Comparison of ENCODE assay signal across 22 cellular contexts in the genomic region with DNA sequence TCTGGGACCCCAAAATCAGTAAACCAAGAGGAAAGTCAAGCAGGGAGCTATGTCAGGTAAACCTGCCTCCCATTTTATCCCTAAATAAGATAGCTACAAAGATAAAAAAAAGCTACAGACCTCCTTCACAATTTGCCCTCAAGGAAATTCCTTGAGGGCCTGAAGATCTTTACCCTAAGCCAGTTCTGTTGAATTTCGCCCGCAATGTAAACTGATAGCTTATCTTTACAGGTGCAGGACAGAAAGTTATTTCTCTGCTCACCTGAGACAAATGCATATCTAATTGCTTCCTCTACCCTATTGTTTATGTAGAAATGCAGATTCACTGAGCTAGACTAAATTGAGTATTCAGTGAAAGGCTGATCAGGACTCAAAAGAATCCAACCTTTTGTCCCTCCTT.
"Had no signal": no experiment of that assay in that cellular context is flagged by ENCODE, and none has a peak within 500 bp of the region (broad histone marks: within the 10 kb centered on the region; RNA-seq: fewer than 3 reads in every experiment).

No MANE protein-coding gene starts in this region.

- DNase-seq: activated CD4-positive, alpha-beta memory T cell treated with anti-CD3 and anti-CD28 coated beads, Interleukin-2, amount 10 ng/mL, durations not matched to agents 7 days and 5 days; activated CD4-positive, alpha-beta T cell treated with anti-CD3 and anti-CD28 coated beads for 1 hour; activated CD4-positive, alpha-beta T cell treated with anti-CD3 and anti-CD28 coated beads for 4 hours; activated CD4-positive, alpha-beta T cell treated with anti-CD3 and anti-CD28 coated beads, Interleukin-2, amount 10 ng/mL, durations not matched to agents 7 days and 5 days; activated CD4-positive, alpha-beta T cell treated with anti-CD3 and anti-CD28 coated beads, Interleukin-2, amount 50 U/mL, for 4 hours; activated CD8-positive, alpha-beta memory T cell treated with anti-CD3 and anti-CD28 coated beads, Interleukin-2, amount 50 U/mL, for 48 hours; activated gamma-delta T cell; activated naive CD4-positive, alpha-beta T cell treated with anti-CD3 and anti-CD28 coated beads, Interleukin-2, amount 50 U/mL, for 16 hours; activated naive CD4-positive, alpha-beta T cell treated with Interleukin-2 at 50 U/mL for 16 hours; activated T-cell treated with anti-CD3 and anti-CD28 coated beads for 4 hours; activated T-cell treated with anti-CD3 and anti-CD28 coated beads, Interleukin-2, amount 50 U/mL, for 24 hours; activated T-cell treated with anti-CD3 and anti-CD28 coated beads, Interleukin-2, amount 50 U/mL, for 72 hours; amniotic stem cell; anterior cingulate cortex; brain microvascular endothelial cell; effector CD8-positive, alpha-beta T cell; esophagus squamous epithelium; head of caudate nucleus; T-helper 2 cell had no signal

- H3K9me3 ChIP-seq: esophagus squamous epithelium had no signal

- H3K4me1 Mint-ChIP-seq: activated CD4-positive, alpha-beta memory T cell treated with anti-CD3 and anti-CD28 coated beads, Interleukin-2, amount 10 ng/mL, durations not matched to agents 7 days and 5 days; activated CD4-positive, alpha-beta T cell treated with anti-CD3 and anti-CD28 coated beads, Interleukin-2, amount 10 ng/mL, durations not matched to agents 7 days and 5 days; central memory CD8-positive, alpha-beta T cell had no signal

- H3K27ac Mint-ChIP-seq: activated CD4-positive, alpha-beta memory T cell treated with anti-CD3 and anti-CD28 coated beads, Interleukin-2, amount 10 ng/mL, durations not matched to agents 7 days and 5 days; activated CD4-positive, alpha-beta T cell treated with anti-CD3 and anti-CD28 coated beads, Interleukin-2, amount 10 ng/mL, durations not matched to agents 7 days and 5 days; activated naive CD8-positive, alpha-beta T cell; activated T-cell treated with anti-CD3 and anti-CD28 coated beads, Interleukin-2, amount 50 U/mL, for 24 hours; activated T-cell treated with anti-CD3 and anti-CD28 coated beads, Interleukin-2, amount 50 U/mL, for 72 hours had no signal

- H3K27me3 Mint-ChIP-seq: activated CD4-positive, alpha-beta memory T cell treated with anti-CD3 and anti-CD28 coated beads, Interleukin-2, amount 10 ng/mL, durations not matched to agents 7 days and 5 days; activated CD4-positive, alpha-beta T cell treated with anti-CD3 and anti-CD28 coated beads, Interleukin-2, amount 10 ng/mL, durations not matched to agents 7 days and 5 days; activated naive CD8-positive, alpha-beta T cell; activated T-cell treated with anti-CD3 and anti-CD28 coated beads, Interleukin-2, amount 50 U/mL, for 24 hours; central memory CD8-positive, alpha-beta T cell had no signal

- H3K36me3 ChIP-seq: brain microvascular endothelial cell, esophagus squamous epithelium had no signal

- H3K9me3 Mint-ChIP-seq: activated T-cell treated with anti-CD3 and anti-CD28 coated beads, Interleukin-2, amount 50 U/mL, for 24 hours had no signal

- H3K4me3 Mint-ChIP-seq: activated CD4-positive, alpha-beta memory T cell treated with anti-CD3 and anti-CD28 coated beads, Interleukin-2, amount 10 ng/mL, durations not matched to agents 7 days and 5 days; activated CD4-positive, alpha-beta T cell treated with anti-CD3 and anti-CD28 coated beads, Interleukin-2, amount 10 ng/mL, durations not matched to agents 7 days and 5 days; activated naive CD8-positive, alpha-beta T cell; activated T-cell treated with anti-CD3 and anti-CD28 coated beads, Interleukin-2, amount 50 U/mL, for 24 hours; activated T-cell treated with anti-CD3 and anti-CD28 coated beads, Interleukin-2, amount 50 U/mL, for 72 hours; central memory CD8-positive, alpha-beta T cell had no signal

- H3K4me3 ChIP-seq: esophagus squamous epithelium had no signal

- H3K4me1 ChIP-seq: esophagus squamous epithelium had no signal

- H3K27ac ChIP-seq: brain microvascular endothelial cell, epithelial cell of prostate, esophagus squamous epithelium had no signal

- H3K27me3 ChIP-seq: brain microvascular endothelial cell, esophagus squamous epithelium had no signal

- ATAC-seq: activated T-cell treated with anti-CD3 and anti-CD28 coated beads, Interleukin-2, amount 50 U/mL, for 72 hours had no signal

- H3K36me3 Mint-ChIP-seq: activated naive CD8-positive, alpha-beta T cell had no signal
